1 cellular context compared by ENCODE assay signal in genomic region chr2:99198103-99198841, GRCh38.
TF ChIP-seq lines count a peak whose summit lies in the region.

No MANE protein-coding gene starts in this region.

TF ChIP-seq in WTC11, 78 proteins besides CTCF, POLR2A, EP300 and RAD21 (continued from another document):
- TF ChIP-seq ZMAT4 (CRISPR knock-in tag; IDR thresholded peaks at IDR 0.05) (no peak), GTF2I (CRISPR knock-in tag; conservative IDR thresholded peaks at IDR 0.05) (no peak), GABPB1 (CRISPR knock-in tag; IDR thresholded peaks at IDR 0.05) (no peak), PREB (CRISPR knock-in tag; IDR thresholded peaks at IDR 0.05; ENCODE audit: borderline replicate concordance) (no peak), CDX4 (CRISPR knock-in tag; IDR thresholded peaks at IDR 0.05; ENCODE audit: borderline replicate concordance) (no peak), TEAD4 (CRISPR knock-in tag; IDR thresholded peaks at IDR 0.05) (no peak), USF1 (CRISPR knock-in tag; IDR thresholded peaks at IDR 0.05) (no peak), ATF1 (CRISPR knock-in tag; IDR thresholded peaks at IDR 0.05) (no peak), NFE2L1 (CRISPR knock-in tag; IDR thresholded peaks at IDR 0.05) (no peak), ZNF138 (CRISPR knock-in tag; conservative IDR thresholded peaks at IDR 0.05) (no peak), ELF4 (CRISPR knock-in tag; IDR thresholded peaks at IDR 0.05; ENCODE audit: low read depth) (no peak), NR1H2 (CRISPR knock-in tag; IDR thresholded peaks at IDR 0.05) (no peak), MYBL2 (CRISPR knock-in tag; IDR thresholded peaks at IDR 0.05) (no peak), NFYB (CRISPR knock-in tag; conservative IDR thresholded peaks at IDR 0.05; ENCODE audit: low read depth) (no peak)
- TF ChIP-seq, protein P1, sequence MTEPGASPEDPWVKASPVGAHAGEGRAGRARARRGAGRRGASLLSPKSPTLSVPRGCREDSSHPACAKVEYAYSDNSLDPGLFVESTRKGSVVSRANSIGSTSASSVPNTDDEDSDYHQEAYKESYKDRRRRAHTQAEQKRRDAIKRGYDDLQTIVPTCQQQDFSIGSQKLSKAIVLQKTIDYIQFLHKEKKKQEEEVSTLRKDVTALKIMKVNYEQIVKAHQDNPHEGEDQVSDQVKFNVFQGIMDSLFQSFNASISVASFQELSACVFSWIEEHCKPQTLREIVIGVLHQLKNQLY (CRISPR knock-in tag; IDR thresholded peaks at IDR 0.05) = no peak
- TF ChIP-seq, protein P2, sequence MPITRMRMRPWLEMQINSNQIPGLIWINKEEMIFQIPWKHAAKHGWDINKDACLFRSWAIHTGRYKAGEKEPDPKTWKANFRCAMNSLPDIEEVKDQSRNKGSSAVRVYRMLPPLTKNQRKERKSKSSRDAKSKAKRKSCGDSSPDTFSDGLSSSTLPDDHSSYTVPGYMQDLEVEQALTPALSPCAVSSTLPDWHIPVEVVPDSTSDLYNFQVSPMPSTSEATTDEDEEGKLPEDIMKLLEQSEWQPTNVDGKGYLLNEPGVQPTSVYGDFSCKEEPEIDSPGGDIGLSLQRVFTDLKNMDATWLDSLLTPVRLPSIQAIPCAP (CRISPR knock-in tag; IDR thresholded peaks at IDR 0.05) = no peak
